Comparison of ENCODE assay signal across 9 cellular contexts in the genomic region with DNA sequence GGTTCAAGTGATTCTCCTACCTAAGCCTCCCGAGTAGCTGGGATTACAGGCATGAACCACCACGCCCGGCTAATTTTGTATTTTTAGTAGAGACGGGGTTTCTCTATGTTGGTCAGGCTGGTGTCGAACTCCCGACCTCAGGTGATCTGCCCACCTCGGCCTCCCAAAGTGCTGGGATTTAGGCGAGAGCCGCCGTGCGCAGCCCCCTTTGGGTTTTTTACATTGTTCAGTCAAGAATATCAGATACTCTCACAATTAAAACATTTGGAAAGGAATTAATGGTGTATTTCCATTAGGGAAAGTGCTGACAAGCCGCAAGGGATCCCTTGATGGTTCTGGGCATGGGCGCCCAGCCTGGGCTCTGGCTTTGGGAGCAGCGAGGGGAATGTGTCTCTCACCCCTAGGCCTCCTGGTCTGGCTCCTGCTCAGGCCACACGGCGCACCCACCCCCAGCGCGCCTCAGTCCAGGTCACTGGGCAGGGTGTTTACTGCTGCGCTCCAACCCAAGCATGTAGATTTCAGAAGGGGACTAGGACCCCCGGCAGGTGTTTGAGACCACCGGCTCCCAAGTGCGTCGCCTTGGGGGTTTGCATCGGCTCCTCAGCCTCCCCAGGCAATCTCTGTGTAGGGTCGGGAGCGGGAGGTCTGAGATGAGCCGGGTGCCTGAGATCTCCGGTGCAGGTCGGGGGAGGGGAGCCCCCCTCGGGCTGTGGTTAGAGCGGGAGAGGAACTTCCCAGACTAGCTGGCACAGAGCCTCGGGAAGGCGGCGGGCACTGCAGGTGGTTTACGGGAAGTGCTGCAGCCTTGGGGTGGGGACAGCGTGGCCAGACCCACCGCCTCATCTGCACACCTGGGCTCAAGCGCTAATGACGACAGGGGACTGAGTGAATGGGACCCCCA. TPM values are rescaled to one million over a fixed set of nuclear protein-coding genes. Genes with fewer than 3 reads are reported as not detected.
DNase-seq lines count a peak whose midpoint lies in the region; ATAC-seq and TF ChIP-seq lines count a peak whose summit lies in the region.
"Had no signal": no experiment of that assay in that cellular context is flagged by ENCODE, and none has a peak within 500 bp of the region (broad histone marks: within the 10 kb centered on the region; RNA-seq: fewer than 3 reads in every experiment).

No MANE protein-coding gene starts in this region.

- no peak overlapping the region for H3K9ac ChIP-seq in smooth muscle cell (ENCODE audit: low read depth)

- no peak for TF ChIP-seq CTCF in HFFc6 (IDR thresholded peaks at IDR 0.05)
- TF ChIP-seq CTCF in WERI-Rb-1 (IDR thresholded peaks at IDR 0.05; ENCODE audit: low read depth, low read length), result no peak
- TF ChIP-seq CTCF in right atrium auricular region (IDR thresholded peaks at IDR 0.05), result no peak
- TF ChIP-seq CTCF in smooth muscle cell (IDR thresholded peaks at IDR 0.05; ENCODE audit: borderline replicate concordance, insufficient read depth, poor library complexity, severe bottlenecking), result no peak

- H3K4me2 ChIP-seq in smooth muscle cell, result peak overlapping the region; percentile 87

- no peak for ATAC-seq in HG03045 (IDR thresholded peaks at IDR 0.05; ENCODE audit: unreplicated experiment)

- DNase-seq in HFFc6 (no peak), WERI-Rb-1 (no peak), right atrium auricular region (ENCODE audit: low spot score) (no peak), smooth muscle cell (lab: John Stamatoyannopoulos, UW; ENCODE audit: unreplicated experiment) (no peak), NCI-H524 (lab: John Stamatoyannopoulos, UW) (no peak), NCI-H1092 treated with DMSO at 0.1 percent for 48 hours (lab: John Stamatoyannopoulos, UW) (no peak), HK-2 (ENCODE audit: unreplicated experiment) (no peak)
- DNase-seq: NCI-H1694 treated with DMSO at 0.1 percent for 48 hours had no signal

- no peaks in the 10 kb centered on the region for H3K4me1 Mint-ChIP-seq in HFFc6 (ENCODE audit: low read depth)

- H3K9me3 ChIP-seq in WERI-Rb-1 (ENCODE audit: severe bottlenecking) (no peaks in the 10 kb centered on the region), right atrium auricular region (no peaks in the 10 kb centered on the region), smooth muscle cell (replicated peaks; ENCODE audit: low read depth) (no peaks in the 10 kb centered on the region)

- H3K27ac ChIP-seq in WERI-Rb-1 (peak overlapping the region; percentile 34), right atrium auricular region (peak overlapping the region; percentile 90 to 91), smooth muscle cell (ENCODE audit: low read depth) (no peak overlapping the region)

- WGBS in smooth muscle cell (ENCODE audit: low lambda C conversion rate), result 93% methylated on average over 39 of the region's 39 CpGs

- H3K27me3 ChIP-seq in WERI-Rb-1 (ENCODE audit: insufficient read depth, low read depth, severe bottlenecking) (no peaks in the 10 kb centered on the region), right atrium auricular region (no peaks in the 10 kb centered on the region), smooth muscle cell (ENCODE audit: low read depth) (no peaks in the 10 kb centered on the region)

- H3K36me3 ChIP-seq in WERI-Rb-1 (peaks cover 28% of the 10 kb centered on the region), right atrium auricular region (peaks cover 17% of the 10 kb centered on the region), smooth muscle cell (ENCODE audit: low read depth) (no peaks in the 10 kb centered on the region)

- H3K4me1 ChIP-seq in right atrium auricular region (peaks cover 0 to 35% of the 10 kb centered on the region in 2 donors), smooth muscle cell (ENCODE audit: low read depth) (peaks cover 7% of the 10 kb centered on the region)

- peaks cover 46% of the 10 kb centered on the region for H4K20me1 ChIP-seq in smooth muscle cell (ENCODE audit: low read depth)

- H3K4me3 Mint-ChIP-seq in HFFc6, result no peak overlapping the region

- H3K36me3 Mint-ChIP-seq in HFFc6 (ENCODE audit: low read depth), result peaks cover 6% of the 10 kb centered on the region; the same call in 1 of the 2 replicates

- no peaks in the 10 kb centered on the region for H3K79me2 ChIP-seq in smooth muscle cell (ENCODE audit: low read depth)

- no peak overlapping the region for H2AFZ ChIP-seq in smooth muscle cell (ENCODE audit: low read depth)

- H3K9me3 Mint-ChIP-seq in HFFc6, result no peaks in the 10 kb centered on the region

- peaks cover 8% of the 10 kb centered on the region; the same call in 1 of the 2 replicates for H3K27me3 Mint-ChIP-seq in HFFc6 (ENCODE audit: insufficient read depth)

- peak overlapping the region; percentile 77; the same call in 1 of the 2 replicates for H3K27ac Mint-ChIP-seq in HFFc6

- H3F3A ChIP-seq in smooth muscle cell (ENCODE audit: low read depth), result peaks cover 14% of the 10 kb centered on the region

- no peak overlapping the region for H3K4me3 ChIP-seq in WERI-Rb-1 (ENCODE audit: low read depth, low read length)
- H3K4me3 ChIP-seq in right atrium auricular region, result peak overlapping the region in 1 of 2 donors; percentile 63
- H3K4me3 ChIP-seq in smooth muscle cell, result no peak overlapping the region

RNA-seq across cellular contexts. Expression of gene IRF7, which starts 0.8 kb away (rescaled TPM):
- 1 to 10 TPM; 3.0 to 5.2 (median 4.2) TPM for total RNA-seq in HFFc6 (2021; fragmentation: NEBNext Ultra II Directional; extraction: Animal tissue kit (Norgen Biotek cat#: 25700))
- total RNA-seq in right atrium auricular region (10 to 100 TPM in 1 of 2 donors, 1 to 10 TPM in 1; 9.6 to 14.9 TPM), smooth muscle cell (7.1 and 11.1 TPM in 2 replicates)
- polyA plus RNA-seq in smooth muscle cell, result 12.7 and 14.3 TPM in 2 replicates

RNA-seq across cellular contexts. Expression of gene CDHR5, which starts 8.2 kb away (rescaled TPM):
- total RNA-seq in HFFc6 (2021; fragmentation: NEBNext Ultra II Directional; extraction: Animal tissue kit (Norgen Biotek cat#: 25700)), result not detected
- total RNA-seq in right atrium auricular region, result not detected
- total RNA-seq in smooth muscle cell, result not detected in 2 replicates
- polyA plus RNA-seq in smooth muscle cell, result 0.37 TPM in 1 of 2 replicates, not detected in the other

RNA-seq across cellular contexts. Expression of gene SCT, which starts 10.4 kb away (rescaled TPM):
- total RNA-seq in HFFc6 (2021; fragmentation: NEBNext Ultra II Directional; extraction: Animal tissue kit (Norgen Biotek cat#: 25700)), result not detected
- total RNA-seq in right atrium auricular region (not detected), smooth muscle cell (not detected in 2 replicates)
- 1.4 and 2.2 TPM in 2 replicates for polyA plus RNA-seq in smooth muscle cell

RNA-seq across cellular contexts. Expression of gene DRD4, which starts 20.5 kb away (rescaled TPM):
- total RNA-seq in HFFc6 (2021; fragmentation: NEBNext Ultra II Directional; extraction: Animal tissue kit (Norgen Biotek cat#: 25700)), result under 1 TPM; 0.14 to 0.61 (median 0.38) TPM
- not detected for total RNA-seq in right atrium auricular region
- total RNA-seq in smooth muscle cell, result not detected in 2 replicates
- 2.7 and 3.1 TPM in 2 replicates for polyA plus RNA-seq in smooth muscle cell

RNA-seq across cellular contexts. Expression of gene PHRF1, which starts 40.3 kb away (rescaled TPM):
- 10 to 100 TPM; 23.8 to 27.5 (median 24.8) TPM for total RNA-seq in HFFc6 (2021; fragmentation: NEBNext Ultra II Directional; extraction: Animal tissue kit (Norgen Biotek cat#: 25700))
- total RNA-seq in right atrium auricular region (10 to 100 TPM; 12.4 to 14.2 TPM), smooth muscle cell (11.6 and 13.7 TPM in 2 replicates)
- 20.2 and 20.9 TPM in 2 replicates for polyA plus RNA-seq in smooth muscle cell
